1 cellular context compared by ENCODE assay signal in the genomic region with DNA sequence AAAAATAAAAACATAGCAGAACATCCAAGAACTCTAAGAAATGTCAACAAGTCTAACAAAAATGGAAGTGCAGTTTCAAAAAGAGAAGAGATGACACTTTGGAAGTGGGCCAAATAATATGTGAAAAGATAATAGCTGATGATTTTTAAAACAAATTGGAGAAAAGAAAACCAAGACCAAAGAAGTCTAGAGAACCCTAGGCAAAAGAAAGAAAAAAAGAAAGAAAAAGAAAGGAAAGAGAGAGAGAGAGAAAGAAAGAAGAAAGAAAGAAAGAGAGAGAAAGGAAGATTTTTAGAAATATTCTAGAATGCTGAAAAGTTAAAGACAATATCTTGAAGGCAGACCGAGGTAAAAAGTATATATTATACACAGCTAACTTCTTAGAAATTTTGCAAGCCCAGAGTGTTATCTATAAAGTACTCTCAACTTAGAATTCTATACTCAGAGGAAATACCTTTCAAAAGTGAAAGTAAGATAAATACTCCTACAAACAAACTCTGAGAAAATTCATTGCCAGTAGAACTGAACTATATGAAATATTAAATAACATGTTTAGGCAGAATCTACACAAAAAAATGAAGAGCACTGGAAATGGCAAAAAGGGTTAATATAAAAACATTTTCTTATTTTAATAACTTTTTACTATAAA.
A peak's percentile ranks its signal among the peaks of the same experiment; 100 is the strongest.
TF ChIP-seq lines count a peak whose summit lies in the region.

No MANE protein-coding gene starts in this region.

TF ChIP-seq in K562, 482 proteins besides CTCF, POLR2A, EP300 and RAD21 (continued from another document):
- TF ChIP-seq, protein P1, sequence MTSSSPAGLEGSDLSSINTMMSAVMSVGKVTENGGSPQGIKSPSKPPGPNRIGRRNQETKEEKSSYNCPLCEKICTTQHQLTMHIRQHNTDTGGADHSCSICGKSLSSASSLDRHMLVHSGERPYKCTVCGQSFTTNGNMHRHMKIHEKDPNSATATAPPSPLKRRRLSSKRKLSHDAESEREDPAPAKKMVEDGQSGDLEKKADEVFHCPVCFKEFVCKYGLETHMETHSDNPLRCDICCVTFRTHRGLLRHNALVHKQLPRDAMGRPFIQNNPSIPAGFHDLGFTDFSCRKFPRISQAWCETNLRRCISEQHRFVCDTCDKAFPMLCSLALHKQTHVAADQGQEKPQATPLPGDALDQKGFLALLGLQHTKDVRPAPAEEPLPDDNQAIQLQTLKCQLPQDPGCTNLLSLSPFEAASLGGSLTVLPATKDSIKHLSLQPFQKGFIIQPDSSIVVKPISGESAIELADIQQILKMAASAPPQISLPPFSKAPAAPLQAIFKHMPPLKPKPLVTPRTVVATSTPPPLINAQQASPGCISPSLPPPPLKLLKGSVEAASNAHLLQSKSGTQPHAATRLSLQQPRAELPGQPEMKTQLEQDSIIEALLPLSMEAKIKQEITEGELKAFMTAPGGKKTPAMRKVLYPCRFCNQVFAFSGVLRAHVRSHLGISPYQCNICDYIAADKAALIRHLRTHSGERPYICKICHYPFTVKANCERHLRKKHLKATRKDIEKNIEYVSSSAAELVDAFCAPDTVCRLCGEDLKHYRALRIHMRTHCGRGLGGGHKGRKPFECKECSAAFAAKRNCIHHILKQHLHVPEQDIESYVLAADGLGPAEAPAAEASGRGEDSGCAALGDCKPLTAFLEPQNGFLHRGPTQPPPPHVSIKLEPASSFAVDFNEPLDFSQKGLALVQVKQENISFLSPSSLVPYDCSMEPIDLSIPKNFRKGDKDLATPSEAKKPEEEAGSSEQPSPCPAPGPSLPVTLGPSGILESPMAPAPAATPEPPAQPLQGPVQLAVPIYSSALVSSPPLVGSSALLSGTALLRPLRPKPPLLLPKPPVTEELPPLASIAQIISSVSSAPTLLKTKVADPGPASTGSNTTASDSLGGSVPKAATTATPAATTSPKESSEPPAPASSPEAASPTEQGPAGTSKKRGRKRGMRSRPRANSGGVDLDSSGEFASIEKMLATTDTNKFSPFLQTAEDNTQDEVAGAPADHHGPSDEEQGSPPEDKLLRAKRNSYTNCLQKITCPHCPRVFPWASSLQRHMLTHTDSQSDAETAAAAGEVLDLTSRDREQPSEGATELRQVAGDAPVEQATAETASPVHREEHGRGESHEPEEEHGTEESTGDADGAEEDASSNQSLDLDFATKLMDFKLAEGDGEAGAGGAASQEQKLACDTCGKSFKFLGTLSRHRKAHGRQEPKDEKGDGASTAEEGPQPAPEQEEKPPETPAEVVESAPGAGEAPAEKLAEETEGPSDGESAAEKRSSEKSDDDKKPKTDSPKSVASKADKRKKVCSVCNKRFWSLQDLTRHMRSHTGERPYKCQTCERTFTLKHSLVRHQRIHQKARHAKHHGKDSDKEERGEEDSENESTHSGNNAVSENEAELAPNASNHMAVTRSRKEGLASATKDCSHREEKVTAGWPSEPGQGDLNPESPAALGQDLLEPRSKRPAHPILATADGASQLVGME (CRISPR knock-in tag; IDR thresholded peaks at IDR 0.05) = no peak
- peak; percentile 85 for TF ChIP-seq NFIC (IDR thresholded peaks at IDR 0.05)
TF ChIP-seq in K562: peak in this region for 15.
